Comparison of ENCODE assay signal across 1 cellular context in genomic region chr5:176846335-176847140, GRCh38.
TF ChIP-seq lines count a peak whose summit lies in the region.

No MANE protein-coding gene starts in this region.

TF ChIP-seq in GM12878, 131 proteins besides CTCF, POLR2A, EP300 and RAD21:
- TF ChIP-seq FOXK2 (IDR thresholded peaks at IDR 0.05): no peak
- TF ChIP-seq MTA3 (IDR thresholded peaks at IDR 0.05; ENCODE audit: borderline replicate concordance, low read length): no peak
- TF ChIP-seq, protein P1, sequence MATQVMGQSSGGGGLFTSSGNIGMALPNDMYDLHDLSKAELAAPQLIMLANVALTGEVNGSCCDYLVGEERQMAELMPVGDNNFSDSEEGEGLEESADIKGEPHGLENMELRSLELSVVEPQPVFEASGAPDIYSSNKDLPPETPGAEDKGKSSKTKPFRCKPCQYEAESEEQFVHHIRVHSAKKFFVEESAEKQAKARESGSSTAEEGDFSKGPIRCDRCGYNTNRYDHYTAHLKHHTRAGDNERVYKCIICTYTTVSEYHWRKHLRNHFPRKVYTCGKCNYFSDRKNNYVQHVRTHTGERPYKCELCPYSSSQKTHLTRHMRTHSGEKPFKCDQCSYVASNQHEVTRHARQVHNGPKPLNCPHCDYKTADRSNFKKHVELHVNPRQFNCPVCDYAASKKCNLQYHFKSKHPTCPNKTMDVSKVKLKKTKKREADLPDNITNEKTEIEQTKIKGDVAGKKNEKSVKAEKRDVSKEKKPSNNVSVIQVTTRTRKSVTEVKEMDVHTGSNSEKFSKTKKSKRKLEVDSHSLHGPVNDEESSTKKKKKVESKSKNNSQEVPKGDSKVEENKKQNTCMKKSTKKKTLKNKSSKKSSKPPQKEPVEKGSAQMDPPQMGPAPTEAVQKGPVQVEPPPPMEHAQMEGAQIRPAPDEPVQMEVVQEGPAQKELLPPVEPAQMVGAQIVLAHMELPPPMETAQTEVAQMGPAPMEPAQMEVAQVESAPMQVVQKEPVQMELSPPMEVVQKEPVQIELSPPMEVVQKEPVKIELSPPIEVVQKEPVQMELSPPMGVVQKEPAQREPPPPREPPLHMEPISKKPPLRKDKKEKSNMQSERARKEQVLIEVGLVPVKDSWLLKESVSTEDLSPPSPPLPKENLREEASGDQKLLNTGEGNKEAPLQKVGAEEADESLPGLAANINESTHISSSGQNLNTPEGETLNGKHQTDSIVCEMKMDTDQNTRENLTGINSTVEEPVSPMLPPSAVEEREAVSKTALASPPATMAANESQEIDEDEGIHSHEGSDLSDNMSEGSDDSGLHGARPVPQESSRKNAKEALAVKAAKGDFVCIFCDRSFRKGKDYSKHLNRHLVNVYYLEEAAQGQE (IDR thresholded peaks at IDR 0.05; ENCODE audit: low read depth, low read length): no peak
- TF ChIP-seq, protein P2, sequence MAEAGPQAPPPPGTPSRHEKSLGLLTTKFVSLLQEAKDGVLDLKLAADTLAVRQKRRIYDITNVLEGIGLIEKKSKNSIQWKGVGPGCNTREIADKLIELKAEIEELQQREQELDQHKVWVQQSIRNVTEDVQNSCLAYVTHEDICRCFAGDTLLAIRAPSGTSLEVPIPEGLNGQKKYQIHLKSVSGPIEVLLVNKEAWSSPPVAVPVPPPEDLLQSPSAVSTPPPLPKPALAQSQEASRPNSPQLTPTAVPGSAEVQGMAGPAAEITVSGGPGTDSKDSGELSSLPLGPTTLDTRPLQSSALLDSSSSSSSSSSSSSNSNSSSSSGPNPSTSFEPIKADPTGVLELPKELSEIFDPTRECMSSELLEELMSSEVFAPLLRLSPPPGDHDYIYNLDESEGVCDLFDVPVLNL (IDR thresholded peaks at IDR 0.05; ENCODE audit: low read depth, low read length): no peak
- no peak for TF ChIP-seq NR2C1 (IDR thresholded peaks at IDR 0.05)
- TF ChIP-seq SIX5 (IDR thresholded peaks at IDR 0.05; ENCODE audit: low read depth, low read length, severe bottlenecking): no peak
- no peak for TF ChIP-seq SMAD1 (IDR thresholded peaks at IDR 0.05; ENCODE audit: low read depth, partially characterized antibody)
- TF ChIP-seq FOXM1 (IDR thresholded peaks at IDR 0.05; ENCODE audit: low read depth, low read length): no peak
